In the genomic region with DNA sequence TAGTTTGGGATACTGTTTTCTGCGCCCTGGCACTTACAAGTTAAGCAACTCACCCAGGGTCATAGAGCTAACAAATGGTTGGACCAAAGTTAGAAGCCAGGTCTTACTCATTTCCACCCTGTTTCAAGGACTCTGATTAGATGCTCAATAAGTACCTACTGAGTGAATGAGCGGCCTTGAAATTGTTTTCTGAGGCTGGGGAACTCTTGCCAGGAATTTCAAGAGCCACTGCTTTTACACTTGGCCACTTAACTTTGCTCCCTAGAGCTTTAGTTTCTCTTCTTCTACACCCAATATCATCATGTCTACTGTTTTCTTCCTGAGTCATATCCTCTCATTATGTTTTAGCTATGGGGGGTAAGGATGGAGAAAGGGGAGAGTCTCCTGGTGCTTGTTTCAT, we compare ENCODE assay signal across 1 cellular context.
TF ChIP-seq lines count a peak whose summit lies in the region.

No MANE protein-coding gene starts in this region.

TF ChIP-seq in H1, 55 proteins besides CTCF, POLR2A, EP300 and RAD21:
- TF ChIP-seq SUZ12 (IDR thresholded peaks at IDR 0.05; ENCODE audit: low read length) (no peak), TBP (IDR thresholded peaks at IDR 0.05; ENCODE audit: low read depth, low read length) (no peak), HDAC6 (IDR thresholded peaks at IDR 0.05; ENCODE audit: low read depth, low read length) (no peak), POLR2AphosphoS5 (IDR thresholded peaks at IDR 0.05; ENCODE audit: low read depth, low read length) (no peak), HDAC2 (IDR thresholded peaks at IDR 0.05; ENCODE audit: borderline replicate concordance in 1 of 2, low read depth in 2 of 2, low read length in 2 of 2) (no peak), E2F6 (IDR thresholded peaks at IDR 0.05) (no peak)
